In genomic region chr1:181349512-181349911, GRCh38 we compare ENCODE assay signal across 22 cellular contexts.
DNase-seq lines count a peak whose midpoint lies in the region; ATAC-seq and TF ChIP-seq lines count a peak whose summit lies in the region.
"Had no signal": no experiment of that assay in that cellular context is flagged by ENCODE, and none has a peak within 500 bp of the region (broad histone marks: within the 10 kb centered on the region; RNA-seq: fewer than 3 reads in every experiment).

No MANE protein-coding gene starts in this region.

- H3K36me3 ChIP-seq in right atrium auricular region, result no peaks in the 10 kb centered on the region
- H3K36me3 ChIP-seq in endodermal cell (ENCODE audit: control insufficient read depth, insufficient read depth, low read length), result no peaks in the 10 kb centered on the region
- H3K36me3 ChIP-seq in testis (ENCODE audit: low read depth, missing control alignments), result no peaks in the 10 kb centered on the region
- H3K36me3 ChIP-seq: BLaER1, HAP-1, MG63 had no signal

- H3K27ac Mint-ChIP-seq in WTC11 (no peak overlapping the region), endodermal cell (no peak overlapping the region)
- H3K27ac Mint-ChIP-seq: CD4-positive, CD25-positive, alpha-beta regulatory T cell; HFFc6 had no signal

- H3K27me3 ChIP-seq in right atrium auricular region (no peaks in the 10 kb centered on the region), right cardiac atrium (ENCODE audit: control insufficient read depth, insufficient read depth) (no peaks in the 10 kb centered on the region), endodermal cell (ENCODE audit: control insufficient read depth, insufficient read depth, low read length, poor library complexity, severe bottlenecking) (no peaks in the 10 kb centered on the region), testis (no peaks in the 10 kb centered on the region)
- H3K27me3 ChIP-seq: BLaER1, MG63 had no signal

- no peak overlapping the region for H3K4me3 ChIP-seq in right atrium auricular region
- H3K4me3 ChIP-seq in right cardiac atrium (ENCODE audit: low read length), result no peak overlapping the region
- no peak overlapping the region for H3K4me3 ChIP-seq in endodermal cell (ENCODE audit: low read length)
- H3K4me3 ChIP-seq in testis, result no peak overlapping the region
- H3K4me3 ChIP-seq: BLaER1, HAP-1, MG63 had no signal

- H3K4me1 Mint-ChIP-seq in WTC11 (peaks cover 6% of the 10 kb centered on the region; the same call in 1 of the 2 replicates), endodermal cell (peaks cover 11% of the 10 kb centered on the region)

- no peak for ATAC-seq in right cardiac atrium
- no peak for ATAC-seq in WTC11
- ATAC-seq in left lobe of liver, result no peak
- ATAC-seq: PC-3 had no signal

- H3K9me3 ChIP-seq in right atrium auricular region, result no peaks in the 10 kb centered on the region
- no peaks in the 10 kb centered on the region for H3K9me3 ChIP-seq in right cardiac atrium (ENCODE audit: control insufficient read depth, low read length)
- no peaks in the 10 kb centered on the region for H3K9me3 ChIP-seq in endodermal cell (ENCODE audit: control insufficient read depth, low read length)
- H3K9me3 ChIP-seq in testis, result no peaks in the 10 kb centered on the region
- H3K9me3 ChIP-seq: BLaER1, HAP-1, MG63 had no signal

- H3K9ac ChIP-seq in endodermal cell (ENCODE audit: extremely low read depth, low read length, poor library complexity, severe bottlenecking), result no peak overlapping the region
- H3K9ac ChIP-seq: BLaER1 had no signal

- CTCF ChIA-PET in WTC11 (lab: Charles Lee), result no interaction called here

- TF ChIP-seq POLR2A in testis (IDR thresholded peaks at IDR 0.05), result no peak

- intact Hi-C loops in right cardiac atrium (cut with DNase I) (no loop called here), testis (cut with DNase I; ENCODE audit: low total_unique reads) (no loop called here), posterior vena cava (cut with DNase I) (no loop called here)

- H3K4me3 Mint-ChIP-seq in WTC11 (no peak overlapping the region), endodermal cell (no peak overlapping the region)
- H3K4me3 Mint-ChIP-seq: CD4-positive, CD25-positive, alpha-beta regulatory T cell; HFFc6 had no signal

- no peaks in the 10 kb centered on the region for H3K27me3 Mint-ChIP-seq in WTC11 (ENCODE audit: low read depth)
- peaks cover 5% of the 10 kb centered on the region for H3K27me3 Mint-ChIP-seq in endodermal cell (ENCODE audit: insufficient read depth)
- H3K27me3 Mint-ChIP-seq: CD4-positive, CD25-positive, alpha-beta regulatory T cell had no signal

- H3K27ac ChIP-seq in right atrium auricular region, result no peak overlapping the region
- H3K27ac ChIP-seq in right cardiac atrium (ENCODE audit: low read length), result no peak overlapping the region
- H3K27ac ChIP-seq in endodermal cell (ENCODE audit: low read depth, low read length), result no peak overlapping the region
- H3K27ac ChIP-seq in testis, result no peak overlapping the region
- H3K27ac ChIP-seq: BLaER1 had no signal

- WGBS in right cardiac atrium, result 85% methylated on average over 2 of the region's 2 CpGs
- WGBS in endodermal cell (ENCODE audit: insufficient coverage in 1 of 2, insufficient read length in 1 of 2), 2 experiments, result 77 to 85% methylated on average over 2 of the region's 2 CpGs
- 53 to 58% methylated on average over 2 of the region's 2 CpGs for WGBS in testis, 2 donors

- H3K36me3 Mint-ChIP-seq in WTC11, result no peaks in the 10 kb centered on the region
- no peaks in the 10 kb centered on the region for H3K36me3 Mint-ChIP-seq in endodermal cell (ENCODE audit: low read depth)

- DNase-seq in right atrium auricular region (ENCODE audit: low spot score) (peak; percentile 26), right cardiac atrium (no peak), WTC11 (ENCODE audit: low spot score) (no peak), endodermal cell (peak; percentile 36), testis (peak; percentile 18), left lobe of liver (ENCODE audit: low spot score) (no peak), mesenteric fat pad (ENCODE audit: low spot score) (no peak), posterior vena cava (ENCODE audit: low spot score) (no peak)
- DNase-seq: CD4-positive, CD25-positive, alpha-beta regulatory T cell; GOT3; HFFc6; KG1; MG63; NCI-H1105 treated with DMSO at 0.1 percent for 48 hours; NCI-H146; NCI-H1930; NCI-H2107; NCI-H524; NCI-H748 treated with DMSO at 0.1 percent for 48 hours; PC-3 had no signal

- H3K9me3 Mint-ChIP-seq in WTC11 (0 out of 2 replicates have a peak, but pooled peaks cover 4% of the 10 kb centered on the region), endodermal cell (no peaks in the 10 kb centered on the region)
- H3K9me3 Mint-ChIP-seq: HFFc6 had no signal

- POLR2A ChIA-PET in WTC11 (lab: Charles Lee), result no interaction called here

- H3K4me1 ChIP-seq in right atrium auricular region, result no peaks in the 10 kb centered on the region
- no peaks in the 10 kb centered on the region for H3K4me1 ChIP-seq in right cardiac atrium (ENCODE audit: control insufficient read depth, insufficient read depth, low read length)
- H3K4me1 ChIP-seq in endodermal cell (ENCODE audit: control insufficient read depth, insufficient read depth, low read length), result no peaks in the 10 kb centered on the region
- H3K4me1 ChIP-seq in testis, result no peaks in the 10 kb centered on the region
- H3K4me1 ChIP-seq: HAP-1 had no signal

- TF ChIP-seq CTCF in right atrium auricular region (IDR thresholded peaks at IDR 0.05) (no peak), WTC11 (IDR thresholded peaks at IDR 0.05) (no peak), endodermal cell (conservative IDR thresholded peaks at IDR 0.05) (no peak), testis (IDR thresholded peaks at IDR 0.05) (no peak)

TF ChIP-seq in WTC11, 78 proteins besides CTCF, POLR2A, EP300 and RAD21:
- TF ChIP-seq ZNF263 (CRISPR knock-in tag; IDR thresholded peaks at IDR 0.05; ENCODE audit: low read depth), result peak; percentile 94
- no peak for TF ChIP-seq MYBL2 (CRISPR knock-in tag; IDR thresholded peaks at IDR 0.05)

Comparison
In these comparisons a context has a peak if more than half of its experiments do, and no peak if none do; other contexts are left out.
1. DNase-seq: peak in right atrium auricular region (single experiment), endodermal cell (single experiment) and testis (single experiment); none in right cardiac atrium (0 of 3), WTC11 (single experiment), left lobe of liver (single experiment), mesenteric fat pad (single experiment) and posterior vena cava (single experiment).